24 cellular contexts compared by ENCODE assay signal in the genomic region with DNA sequence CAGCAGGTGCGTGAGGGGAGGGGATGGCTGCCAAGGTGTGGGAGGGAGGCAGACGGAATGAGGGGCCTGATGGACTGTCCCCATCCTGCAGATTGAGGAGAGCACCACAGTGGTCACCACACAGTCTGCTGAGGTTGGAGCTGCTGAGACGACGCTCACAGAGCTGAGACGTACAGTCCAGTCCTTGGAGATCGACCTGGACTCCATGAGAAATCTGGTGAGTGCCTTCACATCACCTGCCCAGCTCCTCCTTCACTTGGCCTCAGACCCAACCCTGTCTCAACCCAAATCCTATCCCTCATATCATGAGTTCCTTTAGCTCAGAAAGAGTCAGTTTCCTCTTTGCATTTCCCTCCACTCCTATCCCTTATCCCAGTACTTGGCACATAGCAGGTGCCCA. TPM values are rescaled to one million over a fixed set of nuclear protein-coding genes. Genes with fewer than 3 reads are reported as not detected.
DNase-seq lines count a peak whose midpoint lies in the region; ATAC-seq, FAIRE-seq and TF ChIP-seq lines count a peak whose summit lies in the region.
"Had no signal": no experiment of that assay in that cellular context is flagged by ENCODE, and none has a peak within 500 bp of the region (broad histone marks: within the 10 kb centered on the region; RNA-seq: fewer than 3 reads in every experiment).

No MANE protein-coding gene starts in this region.

- H3K9ac ChIP-seq in mammary epithelial cell (ENCODE audit: insufficient read depth, low read length) (no peak overlapping the region), K562 (ENCODE audit: insufficient read depth in 1 of 2, low read depth in 2 of 2, low read length in 2 of 2) (peak overlapping the region; percentile 47 to 85; a peak in 2 of 4 replicates), liver (ENCODE audit: low read depth in 1 of 2, low read length in 2 of 2) (no peak overlapping the region)

- H3K27me3 Mint-ChIP-seq in MCF 10A (ENCODE audit: insufficient read depth, unreplicated experiment): no peaks in the 10 kb centered on the region
- H3K27me3 Mint-ChIP-seq: stimulated activated naive CD8-positive, alpha-beta T cell treated with anti-CD3 and anti-CD28 coated beads, Interleukin-15, amount 100 ng/mL, for 72 hours had no signal

- H3K4me3 Mint-ChIP-seq in MCF 10A (ENCODE audit: unreplicated experiment): peak overlapping the region; percentile 50
- H3K4me3 Mint-ChIP-seq: activated CD4-positive, alpha-beta T cell treated with anti-CD3 and anti-CD28 coated beads, Interleukin-2, amount 10 ng/mL, durations not matched to agents 24 days and 14 days; neural crest cell; stimulated activated naive CD8-positive, alpha-beta T cell treated with anti-CD3 and anti-CD28 coated beads, Interleukin-15, amount 100 ng/mL, for 72 hours had no signal

- dilution Hi-C loops in mammary epithelial cell (cut with HindIII; ENCODE audit: low sequenced_read_pairs): no loop called here

- TF ChIP-seq RAD21 in K562 (CRISPR knock-in tag; conservative IDR thresholded peaks at IDR 0.05 in 1 of 2, IDR thresholded peaks at IDR 0.05 in 1 of 2) (no peak), liver (IDR thresholded peaks at IDR 0.05) (no peak)

- TF ChIP-seq CTCF in MCF 10A (IDR thresholded peaks at IDR 0.05; ENCODE audit: unreplicated experiment) (no peak), mammary epithelial cell (conservative IDR thresholded peaks at IDR 0.05 in 1 of 2, IDR thresholded peaks at IDR 0.05 in 1 of 2; ENCODE audit: extremely low read depth in 1 of 2, insufficient read depth in 1 of 2, low read depth in 1 of 2, low read length in 2 of 2) (no peak), K562 (IDR thresholded peaks at IDR 0.05 in 2 of 3, conservative IDR thresholded peaks at IDR 0.05 in 1 of 3; ENCODE audit: insufficient read depth in 2 of 3, low read depth in 1 of 3, low read length in 3 of 3) (no peak), liver (IDR thresholded peaks at IDR 0.05; ENCODE audit: low read depth, low read length, missing input control) (no peak), stomach (IDR thresholded peaks at IDR 0.05) (no peak)

- POLR2A ChIA-PET in MCF 10A (lab: Yijun Ruan, JAX) (interaction anchor here (0.6 to 10.0 kb wide), 8 partner anchors 16 to 708 kb away, joined by 3 to 159 read pairs (median 4); partner anchors contain the start of genes EIF4B and KRT8), K562 (lab: Yijun Ruan, JAX) (interaction anchor here (0.6 to 4.3 kb wide), 12 partner anchors 10 to 830 kb away, joined by 3 to 35 read pairs (median 5); partner anchors contain the start of gene KRT8)

- H3K27ac ChIP-seq in mammary epithelial cell (ENCODE audit: insufficient read depth, low read depth, low read length) (no peak overlapping the region), K562 (ENCODE audit: extremely low read depth, low read depth, low read length) (peak overlapping the region; percentile 72; the same call in 2 of the 3 replicates), liver (ENCODE audit: low read depth in 1 of 2, low read length in 2 of 2) (peak overlapping the region; percentile 49 to 98), stomach (peak overlapping the region in 4 of 5 donors; percentile 25 to 92 (median 72))
- H3K27ac ChIP-seq: gastrocnemius medialis, SJSA1 had no signal

- no peak overlapping the region for H3K27ac Mint-ChIP-seq in MCF 10A (ENCODE audit: low read depth, unreplicated experiment)
- H3K27ac Mint-ChIP-seq: activated CD4-positive, alpha-beta T cell treated with anti-CD3 and anti-CD28 coated beads, Interleukin-2, amount 10 ng/mL, durations not matched to agents 24 days and 14 days had no signal

- H3K79me2 ChIP-seq in mammary epithelial cell (ENCODE audit: insufficient read depth, low read length) (peaks cover 34% of the 10 kb centered on the region), K562 (ENCODE audit: control insufficient read depth, insufficient read depth, low read length) (peaks cover 48% of the 10 kb centered on the region)

- H4K20me1 ChIP-seq in mammary epithelial cell (ENCODE audit: insufficient read depth, low read length) (no peaks in the 10 kb centered on the region), K562 (replicated peaks; ENCODE audit: control insufficient read depth, insufficient read depth, low read length) (peaks cover 6% of the 10 kb centered on the region)

- peaks cover 4% of the 10 kb centered on the region for H3K9me1 ChIP-seq in K562 (ENCODE audit: control insufficient read depth, insufficient read depth, low read length)

- no TSS peak for BruUV-seq in MCF 10A (replicated peaks; lab: Mats Ljungman, UMichigan)
- BruUV-seq in mammary epithelial cell (replicated peaks; lab: Mats Ljungman, UMichigan): no TSS peak
- BruUV-seq in K562 (replicated peaks; lab: Mats Ljungman, UMichigan): no TSS peak

- no peak overlapping the region for H3K4me3 ChIP-seq in mammary epithelial cell (replicated peaks in 1 of 3; ENCODE audit: insufficient read depth in 1 of 3, low read depth in 2 of 3, low read length in 3 of 3)
- H3K4me3 ChIP-seq in K562: peak overlapping the region; percentile 99; the same call in 1 of the 2 replicates
- H3K4me3 ChIP-seq in liver (ENCODE audit: low read depth in 1 of 3, low read length in 3 of 3): peak overlapping the region in 1 of 3 donors; percentile 73
- H3K4me3 ChIP-seq in stomach: peak overlapping the region in 3 of 4 donors; percentile 45 to 67 (median 61)
- H3K4me3 ChIP-seq: gastrocnemius medialis, HAP-1, SJSA1 had no signal

- DNase-seq in MCF 10A (ENCODE audit: unreplicated experiment) (no peak), mammary epithelial cell (no peak), K562 (ENCODE audit: extremely low read depth in 1 of 4, low spot score in 3 of 4) (no peak), stomach (no peak), GF-D8 (lab: John Stamatoyannopoulos, UW) (no peak)
- DNase-seq: activated CD4-positive, alpha-beta T cell treated with anti-CD3 and anti-CD28 coated beads, Interleukin-2, amount 10 ng/mL, durations not matched to agents 24 days and 14 days; activated CD8-positive, alpha-beta memory T cell treated with anti-CD3 and anti-CD28 coated beads, Interleukin-2, amount 50 U/mL, for 48 hours; activated gamma-delta T cell treated with Interleukin-2 at 50 U/mL for 16 hours; amygdala; DMS79 treated with DMSO at 0.1 percent for 48 hours; gastrocnemius medialis; NCI-H1930; NCI-H524; retina; T1000 had no signal

- H3K4me2 ChIP-seq in mammary epithelial cell (ENCODE audit: insufficient read depth, low read depth, low read length) (no peak overlapping the region), K562 (ENCODE audit: insufficient read depth, low read length) (peak overlapping the region; percentile 100)

- peaks cover 38% of the 10 kb centered on the region for H3K4me1 Mint-ChIP-seq in MCF 10A (ENCODE audit: insufficient read depth, unreplicated experiment)

- peaks cover 38% of the 10 kb centered on the region for H3K36me3 Mint-ChIP-seq in MCF 10A (ENCODE audit: insufficient read depth, unreplicated experiment)

- CTCF ChIA-PET in MCF 10A (lab: Yijun Ruan, JAX): interaction anchor here (0.6 to 4.2 kb wide), 9 partner anchors 20 to 807 kb away, joined by 3 to 28 read pairs (median 5); partner anchors contain the start of gene KRT8
- CTCF ChIA-PET in mammary epithelial cell (lab: Charles Lee; ENCODE audit: low non-redundant PET): no interaction called here
- CTCF ChIA-PET in K562 (lab: Yijun Ruan, JAX; ENCODE audit: low intra/inter-chr PET ratio): interaction anchor here (1.4 to 1.6 kb wide), 2 partner anchors 29 to 48 kb away, joined by 4 to 5 read pairs; no protein-coding TSS in a partner anchor

- H3K36me3 ChIP-seq in mammary epithelial cell (ENCODE audit: insufficient read depth, low read length) (peaks cover 27% of the 10 kb centered on the region), K562 (ENCODE audit: control insufficient read depth, insufficient read depth, low read length) (peaks cover 46% of the 10 kb centered on the region), liver (ENCODE audit: control insufficient read depth in 4 of 4, insufficient read depth in 3 of 4, low read depth in 1 of 4, low read length in 3 of 4) (peaks cover 7 to 27% (median 21%) of the 10 kb centered on the region in 4 donors), stomach (peaks cover 11 to 31% (median 26%) of the 10 kb centered on the region in 4 donors)
- H3K36me3 ChIP-seq: gastrocnemius medialis had no signal

- H3K27me3 ChIP-seq in mammary epithelial cell (ENCODE audit: insufficient read depth, low read length) (no peaks in the 10 kb centered on the region), K562 (ENCODE audit: control insufficient read depth in 2 of 2, insufficient read depth in 2 of 2, low read length in 2 of 2) (no peaks in the 10 kb centered on the region), liver (ENCODE audit: control insufficient read depth in 4 of 4, insufficient read depth in 4 of 4, low read length in 3 of 4) (no peaks in the 10 kb centered on the region), stomach (peaks cover 0 to 17% (median 7%) of the 10 kb centered on the region in 3 donors)
- H3K27me3 ChIP-seq: SJSA1 had no signal

- H3K4me1 ChIP-seq in mammary epithelial cell (ENCODE audit: insufficient read depth, low read length) (peaks cover 19% of the 10 kb centered on the region), K562 (replicated peaks in 1 of 2; ENCODE audit: control insufficient read depth in 2 of 2, insufficient read depth in 2 of 2, low read length in 2 of 2) (peaks cover 42 to 43% of the 10 kb centered on the region in 2 experiments), liver (ENCODE audit: control insufficient read depth in 4 of 4, insufficient read depth in 4 of 4, low read length in 3 of 4) (peaks cover 4 to 38% (median 31%) of the 10 kb centered on the region in 4 donors), stomach (peaks cover 13 to 41% (median 36%) of the 10 kb centered on the region in 4 donors)
- H3K4me1 ChIP-seq: gastrocnemius medialis had no signal

- FAIRE-seq in K562 (lab: Jason Lieb, UNC): no peak
- FAIRE-seq: endothelial cell of umbilical vein, urothelium cell line had no signal

- H2AFZ ChIP-seq in mammary epithelial cell (ENCODE audit: low read depth, low read length) (no peak overlapping the region), K562 (ENCODE audit: low read depth, low read length) (no peak overlapping the region)

- in situ Hi-C loops in mammary epithelial cell (cut with MboI; ENCODE audit: low sequenced_read_pairs in 2 of 2) (no loop called here), K562 (cut with MboI) (loop anchor here (5.0 kb wide), 1 partner anchor 44 kb away; the partner anchor contains the start of gene KRT8)

- H3K9me3 ChIP-seq in mammary epithelial cell (replicated peaks; ENCODE audit: insufficient read depth, low read length) (no peaks in the 10 kb centered on the region), K562 (replicated peaks; ENCODE audit: control insufficient read depth, insufficient read depth, low read depth, low read length) (no peaks in the 10 kb centered on the region), liver (ENCODE audit: control insufficient read depth in 4 of 4, low read length in 3 of 4) (no peaks in the 10 kb centered on the region), stomach (no peaks in the 10 kb centered on the region)
- H3K9me3 ChIP-seq: gastrocnemius medialis, HAP-1, SJSA1 had no signal

- no peak for TF ChIP-seq EP300 in K562 (IDR thresholded peaks at IDR 0.05; ENCODE audit: low read length)
- TF ChIP-seq EP300 in stomach (IDR thresholded peaks at IDR 0.05): no peak

- TF ChIP-seq POLR2A in K562 (conservative IDR thresholded peaks at IDR 0.05) (no peak), stomach (IDR thresholded peaks at IDR 0.05) (no peak)

- intact Hi-C loops in MCF 10A (cut with micrococcal nuclease): loop anchor here (1.0 to 2.0 kb wide), 2 partner anchors 19 to 66 kb away; no protein-coding TSS in a partner anchor
- intact Hi-C loops in mammary epithelial cell (cut with micrococcal nuclease): no loop called here
- intact Hi-C loops in K562 (cut with micrococcal nuclease): loop anchor here (1.0 to 2.0 kb wide), 3 partner anchors 29 to 55 kb away; partner anchors contain the start of genes EIF4B and KRT8
- intact Hi-C loops in stomach (cut with DNase I; ENCODE audit: low total_unique reads): loop anchor here (10.0 kb wide), 1 partner anchor 47 kb away; the partner anchor contains the start of gene KRT8

- no peaks in the 10 kb centered on the region for H3K9me3 Mint-ChIP-seq in MCF 10A (ENCODE audit: unreplicated experiment)
- H3K9me3 Mint-ChIP-seq: activated CD4-positive, alpha-beta T cell treated with anti-CD3 and anti-CD28 coated beads, Interleukin-2, amount 10 ng/mL, durations not matched to agents 24 days and 14 days; neural crest cell; stimulated activated naive CD8-positive, alpha-beta T cell treated with anti-CD3 and anti-CD28 coated beads, Interleukin-15, amount 100 ng/mL, for 72 hours had no signal

- ATAC-seq in K562: no peak
- no peak for ATAC-seq in GM18870 (IDR thresholded peaks at IDR 0.05; ENCODE audit: unreplicated experiment)
- ATAC-seq in HG03196 (IDR thresholded peaks at IDR 0.05; ENCODE audit: unreplicated experiment): no peak
- ATAC-seq: gastrocnemius medialis; stimulated activated naive CD8-positive, alpha-beta T cell treated with anti-CD3 and anti-CD28 coated beads, Interleukin-15, amount 100 ng/mL, for 72 hours had no signal

- 100% methylated on average over 3 of the region's 6 CpGs for WGBS in mammary epithelial cell (ENCODE audit: low coverage, missing lambda C conversion rate)
- whole genome bisulfite sequencing in K562 (ENCODE audit: insufficient coverage, low coverage, missing lambda C conversion rate): 68% methylated on average over 6 of the region's 6 CpGs
- 85% methylated on average over 6 of the region's 6 CpGs for WGBS in liver
- 38 to 64% (median 52%) methylated on average over 6 of the region's 6 CpGs for WGBS in stomach, 5 donors

RNA-seq across cellular contexts. Expression of gene KRT18, which starts 2.7 kb away (rescaled TPM):
- total RNA-seq in MCF 10A (2022): 659 and 662 TPM in 2 replicates
- 100 to 1,000 TPM; 175 to 187 TPM for total RNA-seq in mammary epithelial cell
- 380 TPM for polyA plus RNA-seq in mammary epithelial cell
- polyA minus RNA-seq in mammary epithelial cell: 709 TPM
- 104 and 217 TPM in 2 replicates for total RNA-seq in K562 (2011; cell fraction: chromatin; rRNA removed; ENCODE audit: low replicate concordance)
- 123 and 155 TPM in 2 replicates for total RNA-seq in K562 (2011; cell fraction: nucleolus; rRNA removed)
- 141 and 184 TPM in 2 replicates for total RNA-seq in K562 (2011; cell fraction: nucleoplasm; rRNA removed)
- total RNA-seq in K562 (2014; rRNA removed): 486 and 561 TPM in 2 replicates
- total RNA-seq in K562 (2014; rRNA removed; fragmentation: Illumina TruSeq; extraction: Trizol): 206 and 246 TPM in 2 replicates
- total RNA-seq in K562 (2015; rRNA removed; fragmentation: Illumina TruSeq; extraction: Trizol): 279 and 281 TPM in 2 replicates
- 332 and 346 TPM in 2 replicates for total RNA-seq in K562 (2021)
- 349 and 358 TPM in 2 replicates for polyA plus RNA-seq in K562 (2011; rRNA removed)
- 448 and 603 TPM in 2 replicates for polyA plus RNA-seq in K562 (2011; cell fraction: cytosol; rRNA removed)
- 384 and 542 TPM in 2 replicates for polyA plus RNA-seq in K562 (2011; cell fraction: nucleus; rRNA removed)
- polyA plus RNA-seq in K562 (2012): 369 and 519 TPM in 2 replicates
- polyA plus RNA-seq in K562 (2014; fragmentation: Illumina TruSeq; extraction: Trizol): 323 and 346 TPM in 2 replicates
- polyA plus RNA-seq in K562 (2014; fragmentation: Nextera tagmentation; extraction: Ambion mirVana): 10 to 100 TPM; 26.3 to 34.2 TPM
- polyA plus RNA-seq in K562 (2014; rRNA removed): 231 and 235 TPM in 2 replicates
- polyA minus RNA-seq in K562 (2011; rRNA and poly(A)+ RNA removed): 306 and 320 TPM in 2 replicates
- 439 and 476 TPM in 2 replicates for polyA minus RNA-seq in K562 (2011; cell fraction: cytosol; rRNA and poly(A)+ RNA removed)
- 86.2 and 137 TPM in 2 replicates for polyA minus RNA-seq in K562 (2011; cell fraction: nucleus; rRNA and poly(A)+ RNA removed)
- 100 to 1,000 TPM in 1 of 2 donors, 10 to 100 TPM in 1; 90.3 to 278 TPM for total RNA-seq in liver
- polyA plus RNA-seq in liver: 100 to 1,000 TPM; 239 to 358 TPM
- 100 to 1,000 TPM in 4 of 5 donors, 10 to 100 TPM in 1; 68.3 to 648 (median 309) TPM for total RNA-seq in stomach
- polyA plus RNA-seq in stomach: 100 to 1,000 TPM; 369 to 525 (median 391) TPM

RNA-seq across cellular contexts. Expression of gene KRT8, which starts 46.8 kb away (rescaled TPM):
- total RNA-seq in MCF 10A (2022): 179 and 230 TPM in 2 replicates
- total RNA-seq in mammary epithelial cell: 100 to 1,000 TPM in 1 of 2 donors, 10 to 100 TPM in 1; 97.0 to 397 TPM
- 391 TPM for polyA plus RNA-seq in mammary epithelial cell
- polyA minus RNA-seq in mammary epithelial cell: 365 TPM
- total RNA-seq in K562 (2011; cell fraction: chromatin; rRNA removed; ENCODE audit: low replicate concordance): 132 and 303 TPM in 2 replicates
- 225 and 301 TPM in 2 replicates for total RNA-seq in K562 (2011; cell fraction: nucleolus; rRNA removed)
- 196 and 242 TPM in 2 replicates for total RNA-seq in K562 (2011; cell fraction: nucleoplasm; rRNA removed)
- 262 and 326 TPM in 2 replicates for total RNA-seq in K562 (2014; rRNA removed)
- total RNA-seq in K562 (2014; rRNA removed; fragmentation: Illumina TruSeq; extraction: Trizol): 157 and 159 TPM in 2 replicates
- 193 and 197 TPM in 2 replicates for total RNA-seq in K562 (2015; rRNA removed; fragmentation: Illumina TruSeq; extraction: Trizol)
- total RNA-seq in K562 (2021): 364 and 392 TPM in 2 replicates
- polyA plus RNA-seq in K562 (2011; rRNA removed): 616 and 661 TPM in 2 replicates
- polyA plus RNA-seq in K562 (2011; cell fraction: cytosol; rRNA removed): 730 and 1,428 TPM in 2 replicates
- polyA plus RNA-seq in K562 (2011; cell fraction: nucleus; rRNA removed): 253 and 293 TPM in 2 replicates
- 420 and 432 TPM in 2 replicates for polyA plus RNA-seq in K562 (2012)
- polyA plus RNA-seq in K562 (2014; fragmentation: Illumina TruSeq; extraction: Trizol): 260 and 315 TPM in 2 replicates
- polyA plus RNA-seq in K562 (2014; fragmentation: Nextera tagmentation; extraction: Ambion mirVana): 10 to 100 TPM; 41.5 to 49.8 TPM
- polyA plus RNA-seq in K562 (2014; rRNA removed): 388 and 435 TPM in 2 replicates
- 930 and 1,077 TPM in 2 replicates for polyA minus RNA-seq in K562 (2011; rRNA and poly(A)+ RNA removed)
- 578 and 629 TPM in 2 replicates for polyA minus RNA-seq in K562 (2011; cell fraction: cytosol; rRNA and poly(A)+ RNA removed)
- 134 and 183 TPM in 2 replicates for polyA minus RNA-seq in K562 (2011; cell fraction: nucleus; rRNA and poly(A)+ RNA removed)
- 100 to 1,000 TPM; 128 to 171 TPM for total RNA-seq in liver
- 100 to 1,000 TPM; 225 to 383 TPM for polyA plus RNA-seq in liver
- total RNA-seq in stomach: 1,000 to 10,000 TPM in 1 of 5 donors, 100 to 1,000 TPM in 3, 10 to 100 TPM in 1; 71.2 to 1,740 (median 566) TPM
- 1,000 to 10,000 TPM in 1 of 3 donors, 100 to 1,000 TPM in 2; 361 to 1,687 (median 767) TPM for polyA plus RNA-seq in stomach

RNA-seq across cellular contexts. Expression of gene EIF4B, which starts 54.6 kb away (rescaled TPM):
- total RNA-seq in MCF 10A (2022) (580 and 658 TPM in 2 replicates), mammary epithelial cell (100 to 1,000 TPM; 350 to 850 TPM), K562 (2014; rRNA removed) (617 and 636 TPM in 2 replicates), K562 (2014; rRNA removed; fragmentation: Illumina TruSeq; extraction: Trizol) (669 and 710 TPM in 2 replicates), K562 (2015; rRNA removed; fragmentation: Illumina TruSeq; extraction: Trizol) (624 and 636 TPM in 2 replicates), K562 (2021) (535 and 617 TPM in 2 replicates), liver (100 to 1,000 TPM; 264 to 273 TPM), stomach (100 to 1,000 TPM; 319 to 833 (median 400) TPM)
- polyA plus RNA-seq in mammary epithelial cell (312 TPM), K562 (2011; rRNA removed) (489 and 497 TPM in 2 replicates), K562 (2014; fragmentation: Illumina TruSeq; extraction: Trizol) (552 and 578 TPM in 2 replicates), K562 (2014; fragmentation: Nextera tagmentation; extraction: Ambion mirVana) (100 to 1,000 TPM; 138 to 150 TPM), K562 (2014; rRNA removed) (312 and 317 TPM in 2 replicates), liver (10 to 100 TPM; 32.1 to 73.2 TPM), stomach (100 to 1,000 TPM; 101 to 262 (median 179) TPM)
- polyA minus RNA-seq in mammary epithelial cell: 610 TPM
- 260 and 374 TPM in 2 replicates for total RNA-seq in K562 (2011; cell fraction: chromatin; rRNA removed; ENCODE audit: low replicate concordance)
- 137 and 149 TPM in 2 replicates for total RNA-seq in K562 (2011; cell fraction: nucleolus; rRNA removed)
- total RNA-seq in K562 (2011; cell fraction: nucleoplasm; rRNA removed): 211 and 264 TPM in 2 replicates
- 278 and 542 TPM in 2 replicates for polyA plus RNA-seq in K562 (2011; cell fraction: cytosol; rRNA removed)
- polyA plus RNA-seq in K562 (2011; cell fraction: nucleus; rRNA removed): 180 and 236 TPM in 2 replicates
- polyA plus RNA-seq in K562 (2012): 383 and 523 TPM in 2 replicates
- polyA minus RNA-seq in K562 (2011; rRNA and poly(A)+ RNA removed): 1,377 and 1,493 TPM in 2 replicates
- polyA minus RNA-seq in K562 (2011; cell fraction: cytosol; rRNA and poly(A)+ RNA removed): 466 and 538 TPM in 2 replicates
- polyA minus RNA-seq in K562 (2011; cell fraction: nucleus; rRNA and poly(A)+ RNA removed): 102 and 253 TPM in 2 replicates

Comparison
In these comparisons a context has a peak if more than half of its experiments do, and no peak if none do; other contexts are left out.
1. H3K4me3 ChIP-seq: peak in K562 (single experiment) and stomach (3 of 4); none in mammary epithelial cell (0 of 3).
2. H3K9ac ChIP-seq: peak in K562 (2 of 2); none in mammary epithelial cell (single experiment) and liver (0 of 2).